Comparison of ENCODE assay signal across 29 cellular contexts in genomic region chr14:72609205-72609916, GRCh38.
A peak's percentile ranks its signal among the peaks of the same experiment; 100 is the strongest.
DNase-seq lines count a peak whose midpoint lies in the region; ATAC-seq, FAIRE-seq and TF ChIP-seq lines count a peak whose summit lies in the region.
"Had no signal": no experiment of that assay in that cellular context is flagged by ENCODE, and none has a peak within 500 bp of the region (broad histone marks: within the 10 kb centered on the region; RNA-seq: fewer than 3 reads in every experiment).

No MANE protein-coding gene starts in this region.

- H3K4me1 Mint-ChIP-seq in activated CD4-positive, alpha-beta memory T cell treated with anti-CD3 and anti-CD28 coated beads, Interleukin-2, amount 10 ng/mL, durations not matched to agents 7 days and 5 days = peaks cover 1% of the 10 kb centered on the region
- no peaks in the 10 kb centered on the region for H3K4me1 Mint-ChIP-seq in activated CD4-positive, alpha-beta memory T cell treated with anti-CD3 and anti-CD28 coated beads for 36 hours (ENCODE audit: low read depth)
- peaks cover 24% of the 10 kb centered on the region for H3K4me1 Mint-ChIP-seq in type B pancreatic cell (ENCODE audit: unreplicated experiment)
- H3K4me1 Mint-ChIP-seq: immature natural killer cell had no signal

- intact Hi-C loops in activated CD4-positive, alpha-beta memory T cell treated with anti-CD3 and anti-CD28 coated beads for 36 hours (cut with micrococcal nuclease) = no loop called here
- intact Hi-C loops in pancreas (cut with DNase I) = no loop called here

- no peak overlapping the region for H3K4me3 ChIP-seq in brain microvascular endothelial cell (ENCODE audit: low read depth, low read length)
- H3K4me3 ChIP-seq in pancreas = no peak overlapping the region
- H3K4me3 ChIP-seq: body of pancreas, left ventricle myocardium inferior, MG63, right lobe of liver, stomach, transverse colon had no signal

- TF ChIP-seq CTCF in brain microvascular endothelial cell (IDR thresholded peaks at IDR 0.05; ENCODE audit: low read depth, low read length, missing control alignments) (no peak), type B pancreatic cell (conservative IDR thresholded peaks at IDR 0.05) (no peak), pancreas (IDR thresholded peaks at IDR 0.05) (no peak)

- H3K9me3 ChIP-seq in pancreas = no peaks in the 10 kb centered on the region
- H3K9me3 ChIP-seq: body of pancreas, left ventricle myocardium inferior, MG63, right lobe of liver, stomach, transverse colon had no signal

- H3K27ac Mint-ChIP-seq in activated CD4-positive, alpha-beta memory T cell treated with anti-CD3 and anti-CD28 coated beads, Interleukin-2, amount 10 ng/mL, durations not matched to agents 7 days and 5 days = no peak overlapping the region
- no peak overlapping the region for H3K27ac Mint-ChIP-seq in activated CD4-positive, alpha-beta memory T cell treated with anti-CD3 and anti-CD28 coated beads for 36 hours
- no peak overlapping the region for H3K27ac Mint-ChIP-seq in type B pancreatic cell
- H3K27ac Mint-ChIP-seq: B cell; CD8-positive, alpha-beta memory T cell; immature natural killer cell; mesothelial cell of epicardium; natural killer cell had no signal

- peaks cover 42% of the 10 kb centered on the region for H3K27me3 Mint-ChIP-seq in activated CD4-positive, alpha-beta memory T cell treated with anti-CD3 and anti-CD28 coated beads, Interleukin-2, amount 10 ng/mL, durations not matched to agents 7 days and 5 days
- H3K27me3 Mint-ChIP-seq in activated CD4-positive, alpha-beta memory T cell treated with anti-CD3 and anti-CD28 coated beads for 36 hours = no peaks in the 10 kb centered on the region
- H3K27me3 Mint-ChIP-seq in type B pancreatic cell = peaks cover 4% of the 10 kb centered on the region
- H3K27me3 Mint-ChIP-seq: B cell had no signal

- WGBS in pancreas, 2 donors = 82 to 85% methylated on average over 12 of the region's 12 CpGs

- H3K4me3 Mint-ChIP-seq in activated CD4-positive, alpha-beta memory T cell treated with anti-CD3 and anti-CD28 coated beads, Interleukin-2, amount 10 ng/mL, durations not matched to agents 7 days and 5 days = no peak overlapping the region
- H3K4me3 Mint-ChIP-seq in activated CD4-positive, alpha-beta memory T cell treated with anti-CD3 and anti-CD28 coated beads for 36 hours = no peak overlapping the region
- no peak overlapping the region for H3K4me3 Mint-ChIP-seq in type B pancreatic cell
- H3K4me3 Mint-ChIP-seq: B cell; CD8-positive, alpha-beta memory T cell; immature natural killer cell; mesothelial cell of epicardium; natural killer cell had no signal

- H3K27me3 ChIP-seq in brain microvascular endothelial cell (replicated peaks) (no peaks in the 10 kb centered on the region), pancreas (no peaks in the 10 kb centered on the region)
- H3K27me3 ChIP-seq: body of pancreas, MG63, right lobe of liver, transverse colon had no signal

- in situ Hi-C loops in brain microvascular endothelial cell (cut with HindIII; ENCODE audit: low pct_ligation_motif_present, low sequenced_read_pairs) = no loop called here

- FAIRE-seq in pancreas (lab: Jason Lieb, UNC) = no peak
- FAIRE-seq: A204.1, frontal cortex had no signal

- no peak for ATAC-seq in pancreas
- no peak for ATAC-seq in HG03039 (IDR thresholded peaks at IDR 0.05; ENCODE audit: unreplicated experiment)
- ATAC-seq: activated CD4-positive, CD25-positive, alpha-beta regulatory T cell treated with anti-CD3 and anti-CD28 coated beads, Interleukin-2, amount 50 U/mL, for 24 hours; body of pancreas; natural killer cell; right lobe of liver had no signal

- CTCF ChIA-PET in activated CD4-positive, alpha-beta memory T cell treated with anti-CD3 and anti-CD28 coated beads, Interleukin-2, amount 10 ng/mL, durations not matched to agents 7 days and 5 days (lab: Charles Lee) = no interaction called here
- CTCF ChIA-PET in activated CD4-positive, alpha-beta memory T cell treated with anti-CD3 and anti-CD28 coated beads for 36 hours (lab: Charles Lee) = no interaction called here

- no peaks in the 10 kb centered on the region for H3K9me3 Mint-ChIP-seq in activated CD4-positive, alpha-beta memory T cell treated with anti-CD3 and anti-CD28 coated beads, Interleukin-2, amount 10 ng/mL, durations not matched to agents 7 days and 5 days
- H3K9me3 Mint-ChIP-seq in activated CD4-positive, alpha-beta memory T cell treated with anti-CD3 and anti-CD28 coated beads for 36 hours = no peaks in the 10 kb centered on the region
- H3K9me3 Mint-ChIP-seq in type B pancreatic cell = peaks cover 6% of the 10 kb centered on the region
- H3K9me3 Mint-ChIP-seq: CD8-positive, alpha-beta memory T cell; mesothelial cell of epicardium; natural killer cell had no signal

- H3K4me1 ChIP-seq in pancreas = peaks cover 0 to 3% (median 0%) of the 10 kb centered on the region in 3 donors
- H3K4me1 ChIP-seq: transverse colon had no signal

- POLR2A ChIA-PET in activated CD4-positive, alpha-beta memory T cell treated with anti-CD3 and anti-CD28 coated beads, Interleukin-2, amount 10 ng/mL, durations not matched to agents 7 days and 5 days (lab: Charles Lee) = no interaction called here
- POLR2A ChIA-PET in activated CD4-positive, alpha-beta memory T cell treated with anti-CD3 and anti-CD28 coated beads for 36 hours (lab: Charles Lee) = no interaction called here

- peak; percentile 15 for DNase-seq in activated CD4-positive, alpha-beta memory T cell treated with anti-CD3 and anti-CD28 coated beads, Interleukin-2, amount 10 ng/mL, durations not matched to agents 7 days and 5 days
- no peak for DNase-seq in activated CD4-positive, alpha-beta memory T cell treated with anti-CD3 and anti-CD28 coated beads for 36 hours
- no peak for DNase-seq in brain microvascular endothelial cell
- peak; percentile 8 for DNase-seq in mucosa of gallbladder (ENCODE audit: low spot score)
- peak; percentile 37 for DNase-seq in type B pancreatic cell (ENCODE audit: extremely low spot score, unreplicated experiment)
- no peak for DNase-seq in pancreas
- no peak for DNase-seq in NCI-H2171 treated with DMSO at 0.1 percent for 48 hours (lab: John Stamatoyannopoulos, UW)
- DNase-seq: body of pancreas; CD8-positive, alpha-beta memory T cell; effector CD8-positive, alpha-beta T cell; GDM1; hippocampal formation; immature natural killer cell; KBM-7; left ventricle myocardium inferior; NCI-H2081; right lobe of liver; SHP77; stomach; transverse colon had no signal

- H3K36me3 Mint-ChIP-seq in activated CD4-positive, alpha-beta memory T cell treated with anti-CD3 and anti-CD28 coated beads, Interleukin-2, amount 10 ng/mL, durations not matched to agents 7 days and 5 days (ENCODE audit: low read depth) = no peaks in the 10 kb centered on the region
- no peaks in the 10 kb centered on the region for H3K36me3 Mint-ChIP-seq in activated CD4-positive, alpha-beta memory T cell treated with anti-CD3 and anti-CD28 coated beads for 36 hours
- H3K36me3 Mint-ChIP-seq in type B pancreatic cell = no peaks in the 10 kb centered on the region
- H3K36me3 Mint-ChIP-seq: CD8-positive, alpha-beta memory T cell; mesothelial cell of epicardium; natural killer cell had no signal

- H3K36me3 ChIP-seq in brain microvascular endothelial cell (replicated peaks) = no peaks in the 10 kb centered on the region
- no peaks in the 10 kb centered on the region for H3K36me3 ChIP-seq in pancreas
- H3K36me3 ChIP-seq: left ventricle myocardium inferior, MG63, right lobe of liver, stomach, transverse colon had no signal

- peak overlapping the region; percentile 96 for H3K27ac ChIP-seq in brain microvascular endothelial cell
- H3K27ac ChIP-seq in pancreas = no peak overlapping the region
- H3K27ac ChIP-seq: body of pancreas, left ventricle myocardium inferior, parathyroid adenoma, right lobe of liver, stomach, transverse colon had no signal

Comparison
In these comparisons a context has a peak if more than half of its experiments do, and no peak if none do; other contexts are left out.
1. DNase-seq: peak in activated CD4-positive, alpha-beta memory T cell treated with anti-CD3 and anti-CD28 coated beads, Interleukin-2, amount 10 ng/mL, durations not matched to agents 7 days and 5 days (single experiment), mucosa of gallbladder (single experiment) and type B pancreatic cell (single experiment); none in activated CD4-positive, alpha-beta memory T cell treated with anti-CD3 and anti-CD28 coated beads for 36 hours (single experiment), brain microvascular endothelial cell (single experiment), pancreas (0 of 6) and NCI-H2171 treated with DMSO at 0.1 percent for 48 hours (single experiment).